21 cellular contexts compared by ENCODE assay signal in the genomic region with DNA sequence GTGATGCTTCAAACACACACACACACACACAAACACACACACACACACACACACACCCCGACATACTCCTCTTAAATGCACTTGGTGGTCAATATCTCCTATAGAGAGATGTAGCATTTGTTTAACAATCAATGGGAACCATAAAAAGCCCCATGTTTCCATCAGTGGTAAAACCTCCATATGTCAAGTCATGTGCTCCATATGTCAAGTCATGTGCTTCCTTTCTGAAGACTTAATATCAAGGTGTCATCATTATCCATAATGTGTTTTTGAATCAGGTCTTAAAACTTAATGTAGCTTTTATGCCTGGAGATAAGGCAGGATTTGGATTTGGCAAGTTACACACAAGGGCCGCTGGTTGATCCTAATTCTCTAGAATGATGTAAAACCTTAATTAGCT. TPM values are rescaled to one million over a fixed set of nuclear protein-coding genes. Genes with fewer than 3 reads are reported as not detected.
DNase-seq lines count a peak whose midpoint lies in the region; ATAC-seq, FAIRE-seq and TF ChIP-seq lines count a peak whose summit lies in the region.
"Had no signal": no experiment of that assay in that cellular context is flagged by ENCODE, and none has a peak within 500 bp of the region (broad histone marks: within the 10 kb centered on the region; RNA-seq: fewer than 3 reads in every experiment).

No MANE protein-coding gene starts in this region.

- no peak overlapping the region for H3K4me3 ChIP-seq in A673 (ENCODE audit: low read depth, low read length, poor library complexity, severe bottlenecking)
- H3K4me3 ChIP-seq: BLaER1 had no signal

- peaks cover 1% of the 10 kb centered on the region for H3K36me3 Mint-ChIP-seq in glutamatergic neuron (ENCODE audit: unreplicated experiment)
- no peaks in the 10 kb centered on the region for H3K36me3 Mint-ChIP-seq in stimulated activated naive B cell treated with anti-CD40 and anti-IgM and Interleukin-4, amounts not matched to agents 10 μg/mL and 1 μg/mL and 100 μg/mL, for 72 hours
- H3K36me3 Mint-ChIP-seq: CD4-positive, CD25-positive, alpha-beta regulatory T cell; CD8-positive, alpha-beta T cell had no signal

- no peaks in the 10 kb centered on the region for H3K27me3 ChIP-seq in A673 (replicated peaks; ENCODE audit: insufficient read depth, low read depth, low read length, poor library complexity)
- H3K27me3 ChIP-seq: BLaER1 had no signal

- TF ChIP-seq CTCF in A673 (conservative IDR thresholded peaks at IDR 0.05; ENCODE audit: low read depth, low read length) (no peak), D721Med (IDR thresholded peaks at IDR 0.05; ENCODE audit: insufficient read depth, missing control alignments) (no peak), glutamatergic neuron (IDR thresholded peaks at IDR 0.05; ENCODE audit: partially characterized antibody, unreplicated experiment) (no peak)

- no peaks in the 10 kb centered on the region for H3K9me3 ChIP-seq in A673 (ENCODE audit: low read depth, low read length, poor library complexity, severe bottlenecking)
- H3K9me3 ChIP-seq: BLaER1, Caco-2 had no signal

- no peaks in the 10 kb centered on the region for H3K36me3 ChIP-seq in A673 (ENCODE audit: insufficient read depth, low read length, poor library complexity, severe bottlenecking)
- H3K36me3 ChIP-seq: BLaER1 had no signal

- H3K27ac ChIP-seq in A673 (ENCODE audit: low read depth, low read length, poor library complexity, severe bottlenecking): peak overlapping the region; percentile 6
- H3K27ac ChIP-seq: BLaER1, C4-2B had no signal

- POLR2A ChIA-PET in A673 (lab: Charles Lee; ENCODE audit: low non-redundant PET): interaction anchor here (0.7 kb wide), 1 partner anchor 1001 kb away, joined by 3 read pairs; a partner anchor contains a TSS

- peaks cover 9% of the 10 kb centered on the region for H3K9me3 Mint-ChIP-seq in glutamatergic neuron (ENCODE audit: unreplicated experiment)
- H3K9me3 Mint-ChIP-seq in stimulated activated naive B cell treated with anti-CD40 and anti-IgM and Interleukin-4, amounts not matched to agents 10 μg/mL and 1 μg/mL and 100 μg/mL, for 72 hours: no peaks in the 10 kb centered on the region
- H3K9me3 Mint-ChIP-seq: CD8-positive, alpha-beta T cell had no signal

- H3K27ac Mint-ChIP-seq in glutamatergic neuron (ENCODE audit: unreplicated experiment): peak overlapping the region; percentile 46
- no peak overlapping the region for H3K27ac Mint-ChIP-seq in stimulated activated naive B cell treated with anti-CD40 and anti-IgM and Interleukin-4, amounts not matched to agents 10 μg/mL and 1 μg/mL and 100 μg/mL, for 72 hours
- H3K27ac Mint-ChIP-seq: B cell; CD4-positive, CD25-positive, alpha-beta regulatory T cell; CD8-positive, alpha-beta T cell had no signal

- H3K27me3 Mint-ChIP-seq in glutamatergic neuron (ENCODE audit: unreplicated experiment): peaks cover 6% of the 10 kb centered on the region
- peaks cover 18 to 35% of the 10 kb centered on the region in 2 donors for H3K27me3 Mint-ChIP-seq in stimulated activated naive B cell treated with anti-CD40 and anti-IgM and Interleukin-4, amounts not matched to agents 10 μg/mL and 1 μg/mL and 100 μg/mL, for 72 hours

- no peak for DNase-seq in A673 (ENCODE audit: low spot score)
- DNase-seq in D721Med (ENCODE audit: insufficient read length, low spot score): no peak
- DNase-seq in NCI-H82 treated with DMSO at 0.1 percent for 48 hours (lab: John Stamatoyannopoulos, UW; ENCODE audit: unreplicated experiment): peak; percentile 86
- DNase-seq in glutamatergic neuron: no peak
- DNase-seq in inferior parietal cortex (ENCODE audit: extremely low spot score): no peak
- no peak for DNase-seq in amniotic stem cell (lab: John Stamatoyannopoulos, UW)
- no peak for DNase-seq in stimulated activated naive B cell treated with anti-CD40 and anti-IgM and Interleukin-4, amounts not matched to agents 10 μg/mL and 1 μg/mL and 100 μg/mL, for 72 hours
- DNase-seq: Caco-2; CD4-positive, CD25-positive, alpha-beta regulatory T cell; CD8-positive, alpha-beta T cell; DMS153; DND-41; GOT3; H7; HCEC 1CT had no signal

- H3K4me1 Mint-ChIP-seq in glutamatergic neuron (ENCODE audit: low read depth, unreplicated experiment): peaks cover 18% of the 10 kb centered on the region
- no peaks in the 10 kb centered on the region for H3K4me1 Mint-ChIP-seq in stimulated activated naive B cell treated with anti-CD40 and anti-IgM and Interleukin-4, amounts not matched to agents 10 μg/mL and 1 μg/mL and 100 μg/mL, for 72 hours
- H3K4me1 Mint-ChIP-seq: B cell; CD4-positive, CD25-positive, alpha-beta regulatory T cell had no signal

- no TSS peak for BruUV-seq in A673 (replicated peaks; lab: Mats Ljungman, UMichigan)

- FAIRE-seq in D721Med (lab: Jason Lieb, UNC): peak; percentile 84
- FAIRE-seq: G401.6, GM12892 had no signal

- CTCF ChIA-PET in A673 (lab: Charles Lee): no interaction called here

- intact Hi-C loops in A673 (cut with micrococcal nuclease; ENCODE audit: unreplicated experiment): no loop called here

- no peak overlapping the region for H3K4me3 Mint-ChIP-seq in glutamatergic neuron (ENCODE audit: unreplicated experiment)
- H3K4me3 Mint-ChIP-seq in stimulated activated naive B cell treated with anti-CD40 and anti-IgM and Interleukin-4, amounts not matched to agents 10 μg/mL and 1 μg/mL and 100 μg/mL, for 72 hours: no peak overlapping the region
- H3K4me3 Mint-ChIP-seq: B cell; CD4-positive, CD25-positive, alpha-beta regulatory T cell; CD8-positive, alpha-beta T cell had no signal

- no peak for ATAC-seq in HG03521 (IDR thresholded peaks at IDR 0.05; ENCODE audit: unreplicated experiment)
- ATAC-seq in stimulated activated naive B cell treated with anti-CD40 and anti-IgM and Interleukin-4, amounts not matched to agents 10 μg/mL and 1 μg/mL and 100 μg/mL, for 72 hours (replicated peaks): no peak
- ATAC-seq: CD8-positive, alpha-beta T cell had no signal

- peaks cover 11% of the 10 kb centered on the region for H3K4me1 ChIP-seq in A673 (ENCODE audit: insufficient read depth, low read length, poor library complexity, severe bottlenecking)
- H3K4me1 ChIP-seq: BLaER1, Caco-2 had no signal

RNA-seq across cellular contexts. Expression of a gene that starts 26.6 kb away (rescaled TPM):
- total RNA-seq in A673 (2021): 10.8 and 14.7 TPM in 2 replicates
- total RNA-seq in glutamatergic neuron (ENCODE audit: unreplicated experiment): 9.6 TPM
- total RNA-seq: B cell; CD4-positive, CD25-positive, alpha-beta regulatory T cell; CD8-positive, alpha-beta T cell had no signal
